15 cellular contexts compared by ENCODE assay signal in genomic region chr10:122132331-122132755, GRCh38.
DNase-seq lines count a peak whose midpoint lies in the region; ATAC-seq and TF ChIP-seq lines count a peak whose summit lies in the region.
"Had no signal": no experiment of that assay in that cellular context is flagged by ENCODE, and none has a peak within 500 bp of the region (broad histone marks: within the 10 kb centered on the region; RNA-seq: fewer than 3 reads in every experiment).

No MANE protein-coding gene starts in this region.

- no peak overlapping the region for H3K9ac ChIP-seq in endodermal cell (ENCODE audit: extremely low read depth, low read length, poor library complexity, severe bottlenecking)

- H3K4me1 Mint-ChIP-seq in endodermal cell (peaks cover 9% of the 10 kb centered on the region), nephron (peaks cover 61% of the 10 kb centered on the region), type B pancreatic cell (ENCODE audit: unreplicated experiment) (peaks cover 32% of the 10 kb centered on the region)
- peaks cover 0 to 2% (median 0%) of the 10 kb centered on the region in 7 donors for H3K4me1 Mint-ChIP-seq in naive thymus-derived CD4-positive, alpha-beta T cell

- no peak for TF ChIP-seq POLR2A in heart left ventricle (IDR thresholded peaks at IDR 0.05)

- TF ChIP-seq CTCF in heart left ventricle (IDR thresholded peaks at IDR 0.05) (no peak), endodermal cell (conservative IDR thresholded peaks at IDR 0.05) (no peak), nephron (IDR thresholded peaks at IDR 0.05; ENCODE audit: unreplicated experiment in 3 of 3) (no peak), type B pancreatic cell (conservative IDR thresholded peaks at IDR 0.05) (no peak)

- H3K27me3 ChIP-seq in heart left ventricle (no peaks in the 10 kb centered on the region), endodermal cell (ENCODE audit: control insufficient read depth, insufficient read depth, low read length, poor library complexity, severe bottlenecking) (no peaks in the 10 kb centered on the region)
- H3K27me3 ChIP-seq in naive thymus-derived CD4-positive, alpha-beta T cell (ENCODE audit: control insufficient read depth in 2 of 2, insufficient read depth in 2 of 2, low read length in 2 of 2) = no peaks in the 10 kb centered on the region
- H3K27me3 ChIP-seq: ovary had no signal

- H3K4me1 ChIP-seq in heart left ventricle (peaks cover 0 to 91% (median 40%) of the 10 kb centered on the region in 12 donors), endodermal cell (ENCODE audit: control insufficient read depth, insufficient read depth, low read length) (no peaks in the 10 kb centered on the region)
- no peaks in the 10 kb centered on the region for H3K4me1 ChIP-seq in naive thymus-derived CD4-positive, alpha-beta T cell (ENCODE audit: control insufficient read depth in 2 of 2, insufficient read depth in 2 of 2, low read length in 2 of 2)

- H3K27ac ChIP-seq in heart left ventricle (peak overlapping the region in 8 of 12 donors; percentile 1 to 94 (median 44)), endodermal cell (ENCODE audit: low read depth, low read length) (no peak overlapping the region)
- H3K27ac ChIP-seq in naive thymus-derived CD4-positive, alpha-beta T cell (ENCODE audit: low read depth, low read length) = no peak overlapping the region
- H3K27ac ChIP-seq: ovary had no signal

- intact Hi-C loops in heart left ventricle (cut with DNase I) (no loop called here), Right ventricle myocardium superior (cut with DNase I) (no loop called here)
- intact Hi-C loops in naive thymus-derived CD4-positive, alpha-beta T cell (cut with micrococcal nuclease) = no loop called here

- H3K27ac Mint-ChIP-seq in endodermal cell (peak overlapping the region; percentile 72), nephron (peak overlapping the region in 2 of 3 experiments; percentile 71 to 74), type B pancreatic cell (peak overlapping the region; percentile 22)
- no peak overlapping the region for H3K27ac Mint-ChIP-seq in naive thymus-derived CD4-positive, alpha-beta T cell

- ATAC-seq in heart left ventricle (no peak), Right ventricle myocardium superior (ENCODE audit: poor library complexity) (no peak)
- no peak for ATAC-seq in naive thymus-derived CD4-positive, alpha-beta T cell

- DNase-seq in heart left ventricle (no peak), Right ventricle myocardium superior (no peak), endodermal cell (peak; percentile 83), type B pancreatic cell (ENCODE audit: extremely low spot score, unreplicated experiment) (no peak), NCI-H1048 (lab: John Stamatoyannopoulos, UW) (no peak)
- DNase-seq in naive thymus-derived CD4-positive, alpha-beta T cell = no peak
- no peak for DNase-seq in activated CD4-positive, alpha-beta T cell treated with anti-CD3 and anti-CD28 coated beads, Interleukin-2, amount 50 U/mL, for 4 hours
- DNase-seq: activated naive CD4-positive, alpha-beta T cell; amygdala; left cardiac atrium; NCI-H1417; NCI-H345; ovary had no signal

- peaks cover 0 to 39% (median 32%) of the 10 kb centered on the region in 9 donors for H3K36me3 ChIP-seq in heart left ventricle
- H3K36me3 ChIP-seq in endodermal cell (ENCODE audit: control insufficient read depth, insufficient read depth, low read length) = peaks cover 11% of the 10 kb centered on the region
- H3K36me3 ChIP-seq in naive thymus-derived CD4-positive, alpha-beta T cell (ENCODE audit: control insufficient read depth in 2 of 3, insufficient read depth in 3 of 3, low read length in 3 of 3) = no peaks in the 10 kb centered on the region
- H3K36me3 ChIP-seq: ovary had no signal

- 61 to 83% (median 74%) methylated on average over 15 of the region's 15 CpGs for WGBS in heart left ventricle, 4 donors
- 90 to 92% methylated on average over 9 to 15 of the region's 15 CpGs for WGBS in endodermal cell (ENCODE audit: insufficient coverage in 1 of 2, insufficient read length in 1 of 2), 2 experiments

- H3K27me3 Mint-ChIP-seq in endodermal cell (ENCODE audit: insufficient read depth) (no peaks in the 10 kb centered on the region), nephron (ENCODE audit: low read depth) (no peaks in the 10 kb centered on the region), type B pancreatic cell (no peaks in the 10 kb centered on the region)
- peaks cover 0 to 33% (median 17%) of the 10 kb centered on the region in 5 donors for H3K27me3 Mint-ChIP-seq in naive thymus-derived CD4-positive, alpha-beta T cell

- CTCF ChIA-PET in naive thymus-derived CD4-positive, alpha-beta T cell (lab: Charles Lee) = no interaction called here

- no peak overlapping the region for H3K4me3 ChIP-seq in heart left ventricle
- no peak overlapping the region for H3K4me3 ChIP-seq in endodermal cell (ENCODE audit: low read length)
- no peak overlapping the region for H3K4me3 ChIP-seq in naive thymus-derived CD4-positive, alpha-beta T cell (ENCODE audit: low read length)
- H3K4me3 ChIP-seq: ovary, smooth muscle cell had no signal

- H3K4me3 Mint-ChIP-seq in endodermal cell (no peak overlapping the region), nephron (no peak overlapping the region), type B pancreatic cell (no peak overlapping the region)
- no peak overlapping the region for H3K4me3 Mint-ChIP-seq in naive thymus-derived CD4-positive, alpha-beta T cell

- POLR2A ChIA-PET in naive thymus-derived CD4-positive, alpha-beta T cell (lab: Charles Lee) = no interaction called here

- H3K9me3 Mint-ChIP-seq in endodermal cell (no peaks in the 10 kb centered on the region), nephron (no peaks in the 10 kb centered on the region), type B pancreatic cell (no peaks in the 10 kb centered on the region)
- H3K9me3 Mint-ChIP-seq in naive thymus-derived CD4-positive, alpha-beta T cell = peaks cover 0 to 3% (median 0%) of the 10 kb centered on the region in 11 donors

- H3K36me3 Mint-ChIP-seq in endodermal cell (ENCODE audit: low read depth) (peaks cover 25% of the 10 kb centered on the region), nephron (ENCODE audit: low read depth) (peaks cover 10% of the 10 kb centered on the region), type B pancreatic cell (peaks cover 18% of the 10 kb centered on the region)
- H3K36me3 Mint-ChIP-seq in naive thymus-derived CD4-positive, alpha-beta T cell = no peaks in the 10 kb centered on the region

- H3K9me3 ChIP-seq in heart left ventricle (no peaks in the 10 kb centered on the region), endodermal cell (ENCODE audit: control insufficient read depth, low read length) (no peaks in the 10 kb centered on the region)
- no peaks in the 10 kb centered on the region for H3K9me3 ChIP-seq in naive thymus-derived CD4-positive, alpha-beta T cell (ENCODE audit: control insufficient read depth in 2 of 3, low read length in 3 of 3)
- H3K9me3 ChIP-seq: ovary had no signal

Comparison
In these comparisons a context has a peak if more than half of its experiments do, and no peak if none do; other contexts are left out.
1. H3K27ac ChIP-seq: peak in heart left ventricle (8 of 12); none in endodermal cell (single experiment) and naive thymus-derived CD4-positive, alpha-beta T cell (single experiment).
2. H3K27ac Mint-ChIP-seq: peak in endodermal cell (single experiment), nephron (2 of 3) and type B pancreatic cell (single experiment); none in naive thymus-derived CD4-positive, alpha-beta T cell (0 of 9).